Comparison of ENCODE assay signal across 8 cellular contexts in the genomic region with DNA sequence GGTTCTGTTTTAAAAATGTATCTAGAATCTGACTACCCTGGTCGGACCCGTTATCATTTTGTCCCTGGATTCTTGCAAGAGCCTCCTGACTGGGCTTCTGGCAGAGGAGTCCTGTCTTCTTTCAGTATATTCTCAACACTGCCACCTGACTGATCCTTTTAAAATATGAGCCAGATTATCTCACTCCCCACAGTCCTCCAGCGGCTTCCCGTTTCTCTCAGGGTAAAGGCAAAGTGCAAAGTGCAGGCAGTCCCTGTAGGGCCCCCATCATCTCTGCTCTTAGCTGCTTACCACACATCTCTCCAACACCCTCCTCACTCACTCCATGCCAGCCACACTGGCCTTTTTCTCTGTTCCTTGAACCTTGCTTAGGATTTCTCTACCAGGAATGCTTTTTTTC. TPM values are rescaled to one million over a fixed set of nuclear protein-coding genes. Genes with fewer than 3 reads are reported as not detected.
DNase-seq lines count a peak whose midpoint lies in the region; ATAC-seq and TF ChIP-seq lines count a peak whose summit lies in the region.

No MANE protein-coding gene starts in this region.

- no peaks in the 10 kb centered on the region for H3K9me2 ChIP-seq in PC-3 (replicated peaks; ENCODE audit: low read length)

- no TSS peak for BruUV-seq in PC-3 (replicated peaks; lab: Mats Ljungman, UMichigan)

- H3K4me3 ChIP-seq in gastroesophageal sphincter (no peak overlapping the region), prostate gland (no peak overlapping the region), mesendoderm (ENCODE audit: low read length) (no peak overlapping the region), PC-3 (ENCODE audit: low read length) (no peak overlapping the region)

- no peak overlapping the region for H2BK15ac ChIP-seq in mesendoderm (replicated peaks; ENCODE audit: low read depth)

- H4K20me1 ChIP-seq in PC-3 (ENCODE audit: low read length): no peaks in the 10 kb centered on the region

- H3K18ac ChIP-seq in mesendoderm (ENCODE audit: low read length): no peak overlapping the region

- TF ChIP-seq POLR2A in gastroesophageal sphincter (IDR thresholded peaks at IDR 0.05) (no peak), prostate gland (IDR thresholded peaks at IDR 0.05) (no peak)

- no peak overlapping the region for H3K9ac ChIP-seq in mesendoderm (ENCODE audit: low read length)
- H3K9ac ChIP-seq in PC-3 (ENCODE audit: low read length): no peak overlapping the region

- H2AK5ac ChIP-seq in mesendoderm (ENCODE audit: low read length): no peak overlapping the region

- POLR2A ChIA-PET in PC-3 (lab: Charles Lee; ENCODE audit: unreplicated experiment): interaction anchor here (0.6 kb wide), 1 partner anchor 60 kb away, joined by 4 read pairs; no protein-coding TSS in a partner anchor

- ATAC-seq in gastroesophageal sphincter (peak; percentile 6), GM21737 (IDR thresholded peaks at IDR 0.05; ENCODE audit: unreplicated experiment) (no peak), PC-3 (no peak)

- no peak overlapping the region for H2BK5ac ChIP-seq in mesendoderm (ENCODE audit: low read length)

- no peak overlapping the region for H4K5ac ChIP-seq in mesendoderm (ENCODE audit: low read length)

- H3K9me3 ChIP-seq in gastroesophageal sphincter (no peaks in the 10 kb centered on the region), prostate gland (no peaks in the 10 kb centered on the region), PC-3 (ENCODE audit: low read length) (no peaks in the 10 kb centered on the region)

- CTCF ChIA-PET in PC-3 (lab: Charles Lee): no interaction called here

- no peak overlapping the region for H3K23ac ChIP-seq in mesendoderm (ENCODE audit: low read length)

- H3K79me1 ChIP-seq in mesendoderm (ENCODE audit: low read length): no peaks in the 10 kb centered on the region

- H3K4me2 ChIP-seq in mesendoderm (ENCODE audit: low read length): no peak overlapping the region
- no peak overlapping the region for H3K4me2 ChIP-seq in PC-3 (ENCODE audit: low read length)

- 0 to 3% methylated on average over 4 of the region's 4 CpGs for WGBS in gastroesophageal sphincter (ENCODE audit: low coverage in 1 of 2), 2 donors
- WGBS in prostate gland: 10% methylated on average over 4 of the region's 4 CpGs
- no CpG with 5 or more reads among the region's 4 CpGs for WGBS in mesendoderm (ENCODE audit: extremely low coverage, insufficient coverage, low lambda C conversion rate)

- DNase-seq in GF-D8 (lab: John Stamatoyannopoulos, UW) (peak; percentile 20), SW480 (ENCODE audit: low spot score) (peak; percentile 10), prostate gland (ENCODE audit: low spot score) (no peak), mesendoderm (no peak), NCI-H345 (lab: John Stamatoyannopoulos, UW) (no peak), PC-3 (no peak)

- peak overlapping the region; percentile 81 to 90 (median 83) for H3K27ac ChIP-seq in gastroesophageal sphincter
- H3K27ac ChIP-seq in prostate gland: peak overlapping the region; percentile 47 to 50
- H3K27ac ChIP-seq in mesendoderm (ENCODE audit: low read depth, low read length): no peak overlapping the region
- H3K27ac ChIP-seq in PC-3 (ENCODE audit: low read length): no peak overlapping the region

- H3K79me2 ChIP-seq in mesendoderm (ENCODE audit: control insufficient read depth, insufficient read depth, low read length) (no peaks in the 10 kb centered on the region), PC-3 (ENCODE audit: low read length) (no peaks in the 10 kb centered on the region)

- peaks cover 42 to 91% (median 57%) of the 10 kb centered on the region in 3 donors for H3K4me1 ChIP-seq in gastroesophageal sphincter
- peaks cover 3% of the 10 kb centered on the region for H3K4me1 ChIP-seq in prostate gland (replicated peaks)
- H3K4me1 ChIP-seq in mesendoderm (ENCODE audit: control insufficient read depth, low read depth, low read length): no peaks in the 10 kb centered on the region
- no peaks in the 10 kb centered on the region for H3K4me1 ChIP-seq in PC-3 (ENCODE audit: insufficient read depth, low read length)

- H3K4ac ChIP-seq in mesendoderm (ENCODE audit: low read depth, low read length): no peak overlapping the region

- intact Hi-C loops in prostate gland (cut with DNase I) (loop anchor here (5.0 kb wide), 1 partner anchor 39 kb away; no protein-coding TSS in a partner anchor), PC-3 (cut with micrococcal nuclease) (no loop called here)

- no peak overlapping the region for H2BK120ac ChIP-seq in mesendoderm (ENCODE audit: low read depth, low read length)

- no peak for TF ChIP-seq EP300 in gastroesophageal sphincter (IDR thresholded peaks at IDR 0.05)

- H3K36me3 ChIP-seq in gastroesophageal sphincter (no peaks in the 10 kb centered on the region), prostate gland (no peaks in the 10 kb centered on the region), mesendoderm (ENCODE audit: control insufficient read depth, insufficient read depth, low read length) (no peaks in the 10 kb centered on the region), PC-3 (ENCODE audit: low read depth, low read length) (no peaks in the 10 kb centered on the region)

- H3F3A ChIP-seq in PC-3 (ENCODE audit: low read length, unreplicated experiment): no peaks in the 10 kb centered on the region

- H3K27me3 ChIP-seq in gastroesophageal sphincter: no peaks in the 10 kb centered on the region
- no peaks in the 10 kb centered on the region for H3K27me3 ChIP-seq in prostate gland (replicated peaks; ENCODE audit: insufficient read depth)
- no peaks in the 10 kb centered on the region for H3K27me3 ChIP-seq in mesendoderm (ENCODE audit: insufficient read depth, low read length, poor library complexity)
- H3K27me3 ChIP-seq in PC-3 (ENCODE audit: low read length): no peaks in the 10 kb centered on the region

- no peak overlapping the region for H3K56ac ChIP-seq in mesendoderm (ENCODE audit: low read length)

- no peak overlapping the region for H2AFZ ChIP-seq in PC-3 (ENCODE audit: low read length)

- peak in 1 of 4 experiments; percentile 18 for TF ChIP-seq CTCF in gastroesophageal sphincter (IDR thresholded peaks at IDR 0.05)
- no peak for TF ChIP-seq CTCF in prostate gland (IDR thresholded peaks at IDR 0.05)
- TF ChIP-seq CTCF in PC-3 (conservative IDR thresholded peaks at IDR 0.05; ENCODE audit: low read depth, low read length): no peak

- no peak overlapping the region for H4K8ac ChIP-seq in mesendoderm (ENCODE audit: low read depth, low read length)

RNA-seq across cellular contexts. Expression of a gene that starts 28.5 kb away (rescaled TPM):
- 10 to 100 TPM; 44.5 to 68.6 (median 65.6) TPM for total RNA-seq in gastroesophageal sphincter
- 10 to 100 TPM; 26.6 to 87.8 TPM for total RNA-seq in prostate gland
- 2.7 TPM for polyA plus RNA-seq in mesendoderm (2013, experiment 1 of 2)
- 2.3 TPM for polyA plus RNA-seq in mesendoderm (2013, experiment 2 of 2)
- total RNA-seq in PC-3 (2014; rRNA removed): 12.4 and 18.8 TPM in 2 replicates

Comparison
In these comparisons a context has a peak if more than half of its experiments do, and no peak if none do; other contexts are left out.
1. DNase-seq: peak in GF-D8 (single experiment) and SW480 (single experiment); none in prostate gland (single experiment), mesendoderm (single experiment), NCI-H345 (single experiment) and PC-3 (single experiment).
2. H3K27ac ChIP-seq: peak in gastroesophageal sphincter (4 of 4) and prostate gland (2 of 2); none in mesendoderm (single experiment) and PC-3 (single experiment).